8 cellular contexts compared by ENCODE assay signal in genomic region chr1:42335050-42335808, GRCh38.
DNase-seq lines count a peak whose midpoint lies in the region; ATAC-seq and TF ChIP-seq lines count a peak whose summit lies in the region.

FOXJ3 (minus strand) TSS chr1:42335235; CDS start chr1:42311093, 24,142 bp downstream.

- DNase-seq in AG04449 (ENCODE audit: low read depth, low spot score) = peak; percentile 76
- DNase-seq in NCI-H2227 treated with DMSO at 0.1 percent for 48 hours (lab: John Stamatoyannopoulos, UW) = peak; percentile 85
- peak; percentile 86 to 93 (median 90) for DNase-seq in activated CD4-positive, CD25-positive, alpha-beta regulatory T cell (lab: John Stamatoyannopoulos, UW)
- DNase-seq in caudate nucleus (lab: John Stamatoyannopoulos, UW) = peak in 59 of 61 donors; percentile 45 to 94 (median 87)
- peak; percentile 95 for DNase-seq in iris pigment epithelial cell (ENCODE audit: low read depth)
- peak; percentile 85 to 90 for DNase-seq in stimulated activated CD4-positive, alpha-beta T cell treated with anti-CD3 and anti-CD28 coated beads, Interleukin-12 subunit alpha, Interleukin-12 subunit beta, amount 100 ng/mL, for 24 hours (ENCODE audit: low read depth in 2 of 2)

- ATAC-seq in GM18907 (IDR thresholded peaks at IDR 0.05; ENCODE audit: unreplicated experiment) = peak; percentile 81
- peak; percentile 83 for ATAC-seq in HG03139 (IDR thresholded peaks at IDR 0.05; ENCODE audit: unreplicated experiment)

- H3K27ac ChIP-seq in caudate nucleus (ENCODE audit: low read depth, low read length) = peak within 1 kb of the TSS; percentile 84

- CTCF ChIA-PET in AG04449 (lab: Yijun Ruan, JAX) = interaction anchor here (1.0 to 3.3 kb wide), 3 partner anchors 9 to 162 kb away, joined by 3 to 26 read pairs (median 5); no protein-coding TSS in a partner anchor

- POLR2A ChIA-PET in AG04449 (lab: Yijun Ruan, JAX) = interaction anchor here (1.5 kb wide), 1 partner anchor 122 kb away, joined by 3 read pairs; the partner anchor contains the start of gene PPCS

- TF ChIP-seq CTCF in AG04449 (IDR thresholded peaks at IDR 0.05; ENCODE audit: insufficient read depth, low read length, missing control alignments) = no peak

- peak within 1 kb of the TSS; percentile 98 for H3K4me3 ChIP-seq in AG04449 (ENCODE audit: low read depth, low read length)

Comparison
In these comparisons a context has a peak if more than half of its experiments do, and no peak if none do; other contexts are left out.
1. Peak in every context shown above with its lines: DNase-seq, ATAC-seq, H3K4me3 ChIP-seq and H3K27ac ChIP-seq.